In genomic region chr3:37987751-37988179, GRCh38 we compare ENCODE assay signal across 16 cellular contexts. TPM values are rescaled to one million over a fixed set of nuclear protein-coding genes. Genes with fewer than 3 reads are reported as not detected.
DNase-seq lines count a peak whose midpoint lies in the region; ATAC-seq, FAIRE-seq and TF ChIP-seq lines count a peak whose summit lies in the region.
"Had no signal": no experiment of that assay in that cellular context is flagged by ENCODE, and none has a peak within 500 bp of the region (broad histone marks: within the 10 kb centered on the region; RNA-seq: fewer than 3 reads in every experiment).

No MANE protein-coding gene starts in this region.

- no peaks in the 10 kb centered on the region for H3K9me2 ChIP-seq in hepatocyte (replicated peaks; ENCODE audit: insufficient read depth)
- H3K9me2 ChIP-seq: SK-N-SH had no signal

- intact Hi-C loops in prostate gland (cut with DNase I): no loop called here
- intact Hi-C loops in activated T-helper 1 cell treated with anti-CD3 and anti-CD28 coated beads, Interleukin-12 subunit alpha, Interleukin-12 subunit beta, Interleukin-2, Interleukin-4 antibody, amounts not matched to agents 30 ng/mL and 10 ng/mL and 1 ng/mL, durations not matched to agents 14 hours and 24 hours and 36 hours (cut with micrococcal nuclease): no loop called here

- no peak for TF ChIP-seq CTCF in Peyer's patch (IDR thresholded peaks at IDR 0.05)
- no peak for TF ChIP-seq CTCF in hepatocyte (IDR thresholded peaks at IDR 0.05; ENCODE audit: poor library complexity)
- TF ChIP-seq CTCF in prostate gland (IDR thresholded peaks at IDR 0.05): no peak

- no peak overlapping the region for H2AFZ ChIP-seq in hepatocyte

- 82% methylated on average over 7 of the region's 7 CpGs for WGBS in hepatocyte (ENCODE audit: low lambda C conversion rate, missing lambda C conversion rate)
- WGBS in prostate gland: 77% methylated on average over 7 of the region's 7 CpGs

- no peak overlapping the region for H3K4me3 Mint-ChIP-seq in CD4-positive, CD25-positive, alpha-beta regulatory T cell
- H3K4me3 Mint-ChIP-seq in activated T-helper 1 cell treated with anti-CD3 and anti-CD28 coated beads, Interleukin-12 subunit alpha, Interleukin-12 subunit beta, Interleukin-2, Interleukin-4 antibody, amounts not matched to agents 30 ng/mL and 10 ng/mL and 1 ng/mL, durations not matched to agents 14 hours and 24 hours and 36 hours: no peak overlapping the region
- H3K4me3 Mint-ChIP-seq: natural killer cell treated with Interleukin-12 subunit alpha and Interleukin-12 subunit beta and Interleukin-15 and Interleukin-18, amount 100 ng/mL, for 72 hours had no signal

- peaks cover 7% of the 10 kb centered on the region for H3K79me2 ChIP-seq in hepatocyte

- H3K9me3 ChIP-seq in CD4-positive, CD25-positive, alpha-beta regulatory T cell (ENCODE audit: control insufficient read depth in 2 of 2, low read length in 2 of 2): no peaks in the 10 kb centered on the region
- H3K9me3 ChIP-seq in Peyer's patch: no peaks in the 10 kb centered on the region
- no peaks in the 10 kb centered on the region for H3K9me3 ChIP-seq in hepatocyte (ENCODE audit: low read depth)
- H3K9me3 ChIP-seq in prostate gland: no peaks in the 10 kb centered on the region
- H3K9me3 ChIP-seq: SK-N-SH had no signal

- DNase-seq in CD4-positive, CD25-positive, alpha-beta regulatory T cell: no peak
- DNase-seq in Peyer's patch: peak in 2 of 3 donors; percentile 80 to 88
- DNase-seq in hepatocyte (ENCODE audit: low spot score): peak; percentile 65
- no peak for DNase-seq in prostate gland (ENCODE audit: low spot score)
- no peak for DNase-seq in activated T-helper 1 cell treated with anti-CD3 and anti-CD28 coated beads, Interleukin-12 subunit alpha, Interleukin-12 subunit beta, Interleukin-2, Interleukin-4 antibody, amounts not matched to agents 30 ng/mL and 10 ng/mL and 1 ng/mL, durations not matched to agents 14 hours and 24 hours and 36 hours (ENCODE audit: low spot score)
- DNase-seq in DMS 273 treated with DMSO at 0.1 percent for 48 hours (lab: John Stamatoyannopoulos, UW): no peak
- no peak for DNase-seq in RCC 7860 (ENCODE audit: low spot score)
- no peak for DNase-seq in frontal cortex (ENCODE audit: low spot score in 2 of 2)
- DNase-seq: activated CD4-positive, alpha-beta T cell treated with anti-CD3 and anti-CD28 coated beads, Interleukin-2, amount 50 U/mL, for 4 hours; activated T-cell treated with anti-CD3 and anti-CD28 coated beads, Interleukin-2, amount 50 U/mL, for 48 hours; effector CD8-positive, alpha-beta T cell; HCEC 1CT; NCI-H1930; SK-N-SH had no signal

- H3K36me3 Mint-ChIP-seq in CD4-positive, CD25-positive, alpha-beta regulatory T cell: no peaks in the 10 kb centered on the region
- no peaks in the 10 kb centered on the region for H3K36me3 Mint-ChIP-seq in activated T-helper 1 cell treated with anti-CD3 and anti-CD28 coated beads, Interleukin-12 subunit alpha, Interleukin-12 subunit beta, Interleukin-2, Interleukin-4 antibody, amounts not matched to agents 30 ng/mL and 10 ng/mL and 1 ng/mL, durations not matched to agents 14 hours and 24 hours and 36 hours (ENCODE audit: low read depth)
- H3K36me3 Mint-ChIP-seq: natural killer cell treated with Interleukin-12 subunit alpha and Interleukin-12 subunit beta and Interleukin-15 and Interleukin-18, amount 100 ng/mL, for 72 hours had no signal

- TF ChIP-seq POLR2A in Peyer's patch (IDR thresholded peaks at IDR 0.05): peak; percentile 75 to 86
- TF ChIP-seq POLR2A in prostate gland (IDR thresholded peaks at IDR 0.05): no peak

- H3K27me3 Mint-ChIP-seq in CD4-positive, CD25-positive, alpha-beta regulatory T cell: peaks cover 2% of the 10 kb centered on the region
- H3K27me3 Mint-ChIP-seq in activated T-helper 1 cell treated with anti-CD3 and anti-CD28 coated beads, Interleukin-12 subunit alpha, Interleukin-12 subunit beta, Interleukin-2, Interleukin-4 antibody, amounts not matched to agents 30 ng/mL and 10 ng/mL and 1 ng/mL, durations not matched to agents 14 hours and 24 hours and 36 hours (ENCODE audit: insufficient read depth): peaks cover 4% of the 10 kb centered on the region
- H3K27me3 Mint-ChIP-seq: natural killer cell treated with Interleukin-12 subunit alpha and Interleukin-12 subunit beta and Interleukin-15 and Interleukin-18, amount 100 ng/mL, for 72 hours had no signal

- H3K27ac Mint-ChIP-seq in CD4-positive, CD25-positive, alpha-beta regulatory T cell: peak overlapping the region in 2 of 3 donors; percentile 1 to 46
- no peak overlapping the region for H3K27ac Mint-ChIP-seq in activated T-helper 1 cell treated with anti-CD3 and anti-CD28 coated beads, Interleukin-12 subunit alpha, Interleukin-12 subunit beta, Interleukin-2, Interleukin-4 antibody, amounts not matched to agents 30 ng/mL and 10 ng/mL and 1 ng/mL, durations not matched to agents 14 hours and 24 hours and 36 hours
- H3K27ac Mint-ChIP-seq: natural killer cell treated with Interleukin-12 subunit alpha and Interleukin-12 subunit beta and Interleukin-15 and Interleukin-18, amount 100 ng/mL, for 72 hours had no signal

- H3K4me2 ChIP-seq in hepatocyte: peak overlapping the region; percentile 67
- H3K4me2 ChIP-seq: SK-N-SH had no signal

- H3K27me3 ChIP-seq in CD4-positive, CD25-positive, alpha-beta regulatory T cell (ENCODE audit: control insufficient read depth, insufficient read depth, low read length): no peaks in the 10 kb centered on the region
- H3K27me3 ChIP-seq in Peyer's patch (no peaks in the 10 kb centered on the region), hepatocyte (no peaks in the 10 kb centered on the region), prostate gland (replicated peaks; ENCODE audit: insufficient read depth) (no peaks in the 10 kb centered on the region)

- H3K4me3 ChIP-seq in CD4-positive, CD25-positive, alpha-beta regulatory T cell (ENCODE audit: low read depth, low read length): no peak overlapping the region
- H3K4me3 ChIP-seq in Peyer's patch: peak overlapping the region in 3 of 4 donors; percentile 3 to 51 (median 43)
- H3K4me3 ChIP-seq in hepatocyte: no peak overlapping the region
- no peak overlapping the region for H3K4me3 ChIP-seq in prostate gland

- H3K4me1 ChIP-seq in CD4-positive, CD25-positive, alpha-beta regulatory T cell (ENCODE audit: control insufficient read depth, insufficient read depth, low read length, poor library complexity, severe bottlenecking): no peaks in the 10 kb centered on the region
- H3K4me1 ChIP-seq in Peyer's patch (peaks cover 0 to 28% (median 4%) of the 10 kb centered on the region in 4 donors), hepatocyte (ENCODE audit: insufficient read depth) (peaks cover 56% of the 10 kb centered on the region), prostate gland (replicated peaks) (peaks cover 12% of the 10 kb centered on the region)

- no peaks in the 10 kb centered on the region for H4K20me1 ChIP-seq in hepatocyte (ENCODE audit: insufficient read depth, poor library complexity, severe bottlenecking)

- H3K9me3 Mint-ChIP-seq in CD4-positive, CD25-positive, alpha-beta regulatory T cell: no peaks in the 10 kb centered on the region
- H3K9me3 Mint-ChIP-seq in activated T-helper 1 cell treated with anti-CD3 and anti-CD28 coated beads, Interleukin-12 subunit alpha, Interleukin-12 subunit beta, Interleukin-2, Interleukin-4 antibody, amounts not matched to agents 30 ng/mL and 10 ng/mL and 1 ng/mL, durations not matched to agents 14 hours and 24 hours and 36 hours: no peaks in the 10 kb centered on the region
- H3K9me3 Mint-ChIP-seq: natural killer cell treated with Interleukin-12 subunit alpha and Interleukin-12 subunit beta and Interleukin-15 and Interleukin-18, amount 100 ng/mL, for 72 hours had no signal

- FAIRE-seq in RCC 7860 (lab: Jason Lieb, UNC) (no peak), frontal cortex (lab: Jason Lieb, UNC) (no peak)
- FAIRE-seq: D721Med had no signal

- ATAC-seq in CD4-positive, CD25-positive, alpha-beta regulatory T cell (ENCODE audit: low read depth in 2 of 2): no peak
- ATAC-seq: natural killer cell treated with Interleukin-12 subunit alpha and Interleukin-12 subunit beta and Interleukin-15 and Interleukin-18, amount 100 ng/mL, for 72 hours had no signal

- H3K36me3 ChIP-seq in CD4-positive, CD25-positive, alpha-beta regulatory T cell (ENCODE audit: control insufficient read depth, insufficient read depth, low read length): no peaks in the 10 kb centered on the region
- H3K36me3 ChIP-seq in Peyer's patch (no peaks in the 10 kb centered on the region), hepatocyte (replicated peaks; ENCODE audit: insufficient read depth, low read depth) (no peaks in the 10 kb centered on the region), prostate gland (no peaks in the 10 kb centered on the region)

- H3K27ac ChIP-seq in CD4-positive, CD25-positive, alpha-beta regulatory T cell (ENCODE audit: insufficient read depth, low read length, poor library complexity, severe bottlenecking): no peak overlapping the region
- H3K27ac ChIP-seq in Peyer's patch (peak overlapping the region in 3 of 4 donors; percentile 82 to 97 (median 91)), hepatocyte (peak overlapping the region; percentile 99), prostate gland (peak overlapping the region; percentile 56 to 76)

- H3K4me1 Mint-ChIP-seq in CD4-positive, CD25-positive, alpha-beta regulatory T cell: peaks cover 0 to under 1% (median 0%) of the 10 kb centered on the region in 4 donors
- H3K4me1 Mint-ChIP-seq in activated T-helper 1 cell treated with anti-CD3 and anti-CD28 coated beads, Interleukin-12 subunit alpha, Interleukin-12 subunit beta, Interleukin-2, Interleukin-4 antibody, amounts not matched to agents 30 ng/mL and 10 ng/mL and 1 ng/mL, durations not matched to agents 14 hours and 24 hours and 36 hours (ENCODE audit: low read depth): no peaks in the 10 kb centered on the region

RNA-seq across cellular contexts. Expression of gene VILL, which starts 2.8 kb away (rescaled TPM):
- total RNA-seq in CD4-positive, CD25-positive, alpha-beta regulatory T cell: 24.0 TPM
- 10 to 100 TPM in 3 of 4 donors, 1 to 10 TPM in 1; 9.0 to 15.5 (median 12.4) TPM for polyA plus RNA-seq in CD4-positive, CD25-positive, alpha-beta regulatory T cell
- total RNA-seq in Peyer's patch: 100 to 1,000 TPM in 3 of 4 donors, 10 to 100 TPM in 1; 59.4 to 309 (median 230) TPM
- total RNA-seq in hepatocyte: 47.0 and 47.4 TPM in 2 replicates
- polyA plus RNA-seq in hepatocyte: 39.3 and 39.7 TPM in 2 replicates
- total RNA-seq in prostate gland: 10 to 100 TPM; 29.1 to 29.3 TPM
- 11.6 and 13.4 TPM in 2 replicates for total RNA-seq in activated T-helper 1 cell treated with anti-CD3 and anti-CD28 coated beads, Interleukin-12 subunit alpha, Interleukin-12 subunit beta, Interleukin-2, Interleukin-4 antibody, amounts not matched to agents 30 ng/mL and 10 ng/mL and 1 ng/mL, durations not matched to agents 14 hours and 24 hours and 36 hours
- total RNA-seq in frontal cortex: 9.8 TPM

RNA-seq across cellular contexts. Expression of gene PLCD1, which starts 41.7 kb away (rescaled TPM):
- 47.5 TPM for total RNA-seq in CD4-positive, CD25-positive, alpha-beta regulatory T cell
- 10 to 100 TPM; 26.2 to 32.5 (median 28.6) TPM for polyA plus RNA-seq in CD4-positive, CD25-positive, alpha-beta regulatory T cell
- total RNA-seq in Peyer's patch (10 to 100 TPM; 36.6 to 47.0 (median 40.5) TPM), hepatocyte (17.1 and 22.6 TPM in 2 replicates), prostate gland (100 to 1,000 TPM in 1 of 2 donors, 10 to 100 TPM in 1; 29.7 to 176 TPM), frontal cortex (4.1 TPM)
- 21.7 and 24.8 TPM in 2 replicates for polyA plus RNA-seq in hepatocyte
- 3.9 and 4.3 TPM in 2 replicates for total RNA-seq in activated T-helper 1 cell treated with anti-CD3 and anti-CD28 coated beads, Interleukin-12 subunit alpha, Interleukin-12 subunit beta, Interleukin-2, Interleukin-4 antibody, amounts not matched to agents 30 ng/mL and 10 ng/mL and 1 ng/mL, durations not matched to agents 14 hours and 24 hours and 36 hours

RNA-seq across cellular contexts. Expression of gene DLEC1, which starts 51.2 kb away (rescaled TPM):
- 4.9 TPM for total RNA-seq in CD4-positive, CD25-positive, alpha-beta regulatory T cell
- under 1 TPM; 0.09 to 0.65 (median 0.50) TPM for polyA plus RNA-seq in CD4-positive, CD25-positive, alpha-beta regulatory T cell
- total RNA-seq in Peyer's patch: 1 to 10 TPM in 1 of 4 donors, under 1 TPM in 3; 0.18 to 2.2 (median 0.75) TPM
- total RNA-seq in hepatocyte: 0.23 and 0.68 TPM in 2 replicates
- polyA plus RNA-seq in hepatocyte: 1.5 and 1.6 TPM in 2 replicates
- 10 to 100 TPM in 1 of 2 donors, under 1 TPM in 1; 0.32 to 13.1 TPM for total RNA-seq in prostate gland
- 0.10 and 0.12 TPM in 2 replicates for total RNA-seq in activated T-helper 1 cell treated with anti-CD3 and anti-CD28 coated beads, Interleukin-12 subunit alpha, Interleukin-12 subunit beta, Interleukin-2, Interleukin-4 antibody, amounts not matched to agents 30 ng/mL and 10 ng/mL and 1 ng/mL, durations not matched to agents 14 hours and 24 hours and 36 hours
- 0.41 TPM for total RNA-seq in frontal cortex

Comparison
In these comparisons a context has a peak if more than half of its experiments do, and no peak if none do; other contexts are left out.
1. DNase-seq: peak in Peyer's patch (2 of 3) and hepatocyte (single experiment); none in CD4-positive, CD25-positive, alpha-beta regulatory T cell (0 of 3), prostate gland (single experiment), activated T-helper 1 cell treated with anti-CD3 and anti-CD28 coated beads, Interleukin-12 subunit alpha, Interleukin-12 subunit beta, Interleukin-2, Interleukin-4 antibody, amounts not matched to agents 30 ng/mL and 10 ng/mL and 1 ng/mL, durations not matched to agents 14 hours and 24 hours and 36 hours (single experiment), DMS 273 treated with DMSO at 0.1 percent for 48 hours (single experiment), RCC 7860 (single experiment) and frontal cortex (0 of 2).
2. H3K4me3 ChIP-seq: peak in Peyer's patch (3 of 4); none in CD4-positive, CD25-positive, alpha-beta regulatory T cell (single experiment), hepatocyte (single experiment) and prostate gland (0 of 2).